Comparison of ENCODE assay signal across 8 cellular contexts in the genomic region with DNA sequence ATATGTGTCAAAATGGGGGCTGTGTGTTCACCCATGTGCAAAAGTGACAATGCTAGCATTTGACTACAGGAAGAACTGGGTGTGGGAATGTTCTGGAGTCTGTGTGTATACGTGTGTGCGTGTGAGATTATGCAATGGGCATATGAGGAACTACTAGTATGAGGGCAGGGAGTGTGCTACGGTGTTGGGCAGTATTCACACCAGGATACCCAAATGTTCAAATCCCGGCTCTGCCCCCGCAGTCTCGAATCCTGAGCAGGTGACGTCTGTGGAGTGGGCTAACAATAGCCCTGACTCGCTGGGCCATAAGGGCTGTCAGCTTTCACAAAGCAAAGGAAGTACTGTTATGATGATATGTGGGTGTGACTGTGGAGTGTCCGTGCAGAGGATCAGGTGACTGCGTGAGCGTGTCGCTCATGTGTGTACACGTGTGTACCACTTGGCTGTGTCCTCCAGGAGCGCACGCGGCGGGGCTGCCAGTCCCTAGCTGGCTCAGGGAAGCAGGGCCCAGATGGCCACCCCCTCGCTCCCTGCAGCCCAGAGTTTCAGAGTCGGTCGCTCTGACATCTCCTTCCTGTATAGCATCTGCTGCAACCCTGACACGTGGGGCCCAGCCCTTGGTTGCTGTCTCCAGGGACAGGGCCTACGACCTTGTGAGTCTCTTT. TPM values are rescaled to one million over a fixed set of nuclear protein-coding genes. Genes with fewer than 3 reads are reported as not detected.
A peak's percentile ranks its signal among the peaks of the same experiment; 100 is the strongest.
DNase-seq lines count a peak whose midpoint lies in the region; ATAC-seq and TF ChIP-seq lines count a peak whose summit lies in the region.

No MANE protein-coding gene starts in this region.

- no peaks in the 10 kb centered on the region; the same call in 2 of the 3 replicates for H3K9me3 Mint-ChIP-seq in GM23338

- H3K4me1 Mint-ChIP-seq in GM23338 = peaks cover 21% of the 10 kb centered on the region

- no peak overlapping the region for H3K4me3 ChIP-seq in left lung
- H3K4me3 ChIP-seq in GM23338 = no peak overlapping the region
- no peak overlapping the region for H3K4me3 ChIP-seq in H7 (ENCODE audit: insufficient read depth, low read depth, low read length)

- H3K36me3 ChIP-seq in left lung (no peaks in the 10 kb centered on the region), GM23338 (ENCODE audit: insufficient read depth) (no peaks in the 10 kb centered on the region), H7 (replicated peaks; ENCODE audit: control insufficient read depth, insufficient read depth, low read length) (no peaks in the 10 kb centered on the region)

- H3K27ac Mint-ChIP-seq in GM23338 = no peak overlapping the region

- H3K27me3 ChIP-seq in left lung (no peaks in the 10 kb centered on the region), GM23338 (ENCODE audit: insufficient read depth) (no peaks in the 10 kb centered on the region), H7 (ENCODE audit: control insufficient read depth, insufficient read depth, low read length) (no peaks in the 10 kb centered on the region)

- H3K9me2 ChIP-seq in GM23338 (ENCODE audit: insufficient read depth) = no peaks in the 10 kb centered on the region

- no peak for TF ChIP-seq CTCF in left lung (IDR thresholded peaks at IDR 0.05)
- no peak for TF ChIP-seq CTCF in GM23338 (conservative IDR thresholded peaks at IDR 0.05; ENCODE audit: low read depth in 2 of 2)

- no peak overlapping the region for H3K4me2 ChIP-seq in GM23338

- no peaks in the 10 kb centered on the region for H3K79me2 ChIP-seq in GM23338 (replicated peaks; ENCODE audit: insufficient read depth)

- H3K4me1 ChIP-seq in left lung (peaks cover 0 to 13% of the 10 kb centered on the region in 2 donors), GM23338 (ENCODE audit: insufficient read depth) (no peaks in the 10 kb centered on the region)

- peaks cover 5% of the 10 kb centered on the region for H3K27me3 Mint-ChIP-seq in GM23338 (ENCODE audit: insufficient read depth, low read depth, poor library complexity)

- no peak overlapping the region for H2AFZ ChIP-seq in GM23338

- intact Hi-C loops in left lung (cut with DNase I) = no loop called here

- H3K4me3 Mint-ChIP-seq in GM23338 = no peak overlapping the region

- ATAC-seq in GM18520 (IDR thresholded peaks at IDR 0.05; ENCODE audit: unreplicated experiment) (peak; percentile 79), HG02852 (IDR thresholded peaks at IDR 0.05; ENCODE audit: unreplicated experiment) (peak; percentile 84), left lung (peak; percentile 66), GM23338 (no peak)

- no peaks in the 10 kb centered on the region; the same call in 2 of the 3 replicates for H3K36me3 Mint-ChIP-seq in GM23338 (ENCODE audit: low read depth)

- peaks cover 3% of the 10 kb centered on the region; the same call in 1 of the 2 replicates for H4K20me1 ChIP-seq in GM23338 (replicated peaks; ENCODE audit: insufficient read depth)

- H3F3A ChIP-seq in GM23338 (replicated peaks; ENCODE audit: low read depth) = no peaks in the 10 kb centered on the region

- H3K27ac ChIP-seq in left lung (no peak overlapping the region), GM23338 (ENCODE audit: low read depth) (no peak overlapping the region)

- no peaks in the 10 kb centered on the region for H3K9me3 ChIP-seq in left lung

- DNase-seq in AML-193 (lab: John Stamatoyannopoulos, UW) = peak; percentile 27 to 48
- peak; percentile 41 for DNase-seq in NOMO-1 (lab: John Stamatoyannopoulos, UW; ENCODE audit: unreplicated experiment in 2 of 2)
- peak; percentile 53 to 83 for DNase-seq in left lung
- DNase-seq in NK-92 (lab: John Stamatoyannopoulos, UW; ENCODE audit: unreplicated experiment) = no peak
- no peak for DNase-seq in GM23338 (ENCODE audit: low spot score)
- DNase-seq in H7 = no peak

TF ChIP-seq in GM23338, 12 proteins besides CTCF, POLR2A, EP300 and RAD21 (continues in another document):
- no peak for TF ChIP-seq JUNB (IDR thresholded peaks at IDR 0.05; ENCODE audit: unreplicated experiment)
- TF ChIP-seq POLR2AphosphoS5 (IDR thresholded peaks at IDR 0.05; ENCODE audit: low read depth) = no peak
- TF ChIP-seq EZH2phosphoT487 (IDR thresholded peaks at IDR 0.05; ENCODE audit: unreplicated experiment) = no peak
- TF ChIP-seq EZH2 (IDR thresholded peaks at IDR 0.05; ENCODE audit: low read depth, unreplicated experiment) = no peak
- TF ChIP-seq NANOG (IDR thresholded peaks at IDR 0.05; ENCODE audit: borderline replicate concordance) = no peak
- no peak for TF ChIP-seq ZNF331 (CRISPR knock-in tag; IDR thresholded peaks at IDR 0.05; ENCODE audit: low read depth)
- TF ChIP-seq STAT1 (IDR thresholded peaks at IDR 0.05; ENCODE audit: unreplicated experiment) = no peak
- TF ChIP-seq ZNF114 (CRISPR knock-in tag; IDR thresholded peaks at IDR 0.05) = no peak
- TF ChIP-seq CREB1 (CRISPR knock-in tag; IDR thresholded peaks at IDR 0.05; ENCODE audit: low read depth) = no peak
- TF ChIP-seq, protein P1, sequence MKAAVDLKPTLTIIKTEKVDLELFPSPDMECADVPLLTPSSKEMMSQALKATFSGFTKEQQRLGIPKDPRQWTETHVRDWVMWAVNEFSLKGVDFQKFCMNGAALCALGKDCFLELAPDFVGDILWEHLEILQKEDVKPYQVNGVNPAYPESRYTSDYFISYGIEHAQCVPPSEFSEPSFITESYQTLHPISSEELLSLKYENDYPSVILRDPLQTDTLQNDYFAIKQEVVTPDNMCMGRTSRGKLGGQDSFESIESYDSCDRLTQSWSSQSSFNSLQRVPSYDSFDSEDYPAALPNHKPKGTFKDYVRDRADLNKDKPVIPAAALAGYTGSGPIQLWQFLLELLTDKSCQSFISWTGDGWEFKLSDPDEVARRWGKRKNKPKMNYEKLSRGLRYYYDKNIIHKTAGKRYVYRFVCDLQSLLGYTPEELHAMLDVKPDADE (IDR thresholded peaks at IDR 0.05) = no peak
- TF ChIP-seq, protein P2, sequence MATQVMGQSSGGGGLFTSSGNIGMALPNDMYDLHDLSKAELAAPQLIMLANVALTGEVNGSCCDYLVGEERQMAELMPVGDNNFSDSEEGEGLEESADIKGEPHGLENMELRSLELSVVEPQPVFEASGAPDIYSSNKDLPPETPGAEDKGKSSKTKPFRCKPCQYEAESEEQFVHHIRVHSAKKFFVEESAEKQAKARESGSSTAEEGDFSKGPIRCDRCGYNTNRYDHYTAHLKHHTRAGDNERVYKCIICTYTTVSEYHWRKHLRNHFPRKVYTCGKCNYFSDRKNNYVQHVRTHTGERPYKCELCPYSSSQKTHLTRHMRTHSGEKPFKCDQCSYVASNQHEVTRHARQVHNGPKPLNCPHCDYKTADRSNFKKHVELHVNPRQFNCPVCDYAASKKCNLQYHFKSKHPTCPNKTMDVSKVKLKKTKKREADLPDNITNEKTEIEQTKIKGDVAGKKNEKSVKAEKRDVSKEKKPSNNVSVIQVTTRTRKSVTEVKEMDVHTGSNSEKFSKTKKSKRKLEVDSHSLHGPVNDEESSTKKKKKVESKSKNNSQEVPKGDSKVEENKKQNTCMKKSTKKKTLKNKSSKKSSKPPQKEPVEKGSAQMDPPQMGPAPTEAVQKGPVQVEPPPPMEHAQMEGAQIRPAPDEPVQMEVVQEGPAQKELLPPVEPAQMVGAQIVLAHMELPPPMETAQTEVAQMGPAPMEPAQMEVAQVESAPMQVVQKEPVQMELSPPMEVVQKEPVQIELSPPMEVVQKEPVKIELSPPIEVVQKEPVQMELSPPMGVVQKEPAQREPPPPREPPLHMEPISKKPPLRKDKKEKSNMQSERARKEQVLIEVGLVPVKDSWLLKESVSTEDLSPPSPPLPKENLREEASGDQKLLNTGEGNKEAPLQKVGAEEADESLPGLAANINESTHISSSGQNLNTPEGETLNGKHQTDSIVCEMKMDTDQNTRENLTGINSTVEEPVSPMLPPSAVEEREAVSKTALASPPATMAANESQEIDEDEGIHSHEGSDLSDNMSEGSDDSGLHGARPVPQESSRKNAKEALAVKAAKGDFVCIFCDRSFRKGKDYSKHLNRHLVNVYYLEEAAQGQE (IDR thresholded peaks at IDR 0.05; ENCODE audit: unreplicated experiment) = no peak

RNA-seq across cellular contexts. Expression of a gene that starts 27.2 kb away (rescaled TPM):
- total RNA-seq in left lung = 10 to 100 TPM; 38.7 to 57.0 TPM
- total RNA-seq in GM23338 (2014; rRNA removed; shearing (Covaris generic)) = 36.2 and 51.9 TPM in 2 replicates
- polyA plus RNA-seq in GM23338 (2016; fragmentation: Nextera tagmentation; extraction: Ambion mirVana) = 7.7 and 8.0 TPM in 2 replicates
- total RNA-seq in H7 (2014; rRNA removed; shearing (Covaris generic)) = 13.5 and 22.5 TPM in 2 replicates

Comparison
In these comparisons a context has a peak if more than half of its experiments do, and no peak if none do; other contexts are left out.
1. DNase-seq: peak in AML-193 (2 of 2), NOMO-1 (2 of 2) and left lung (2 of 2); none in NK-92 (single experiment), GM23338 (single experiment) and H7 (single experiment).